ENCODE assay signal across 20 cellular contexts in genomic region chr5:10168254-10168653, GRCh38.
DNase-seq lines count a peak whose midpoint lies in the region; ATAC-seq and TF ChIP-seq lines count a peak whose summit lies in the region.
"Had no signal": no experiment of that assay in that cellular context is flagged by ENCODE, and none has a peak within 500 bp of the region (broad histone marks: within the 10 kb centered on the region; RNA-seq: fewer than 3 reads in every experiment).

No MANE protein-coding gene starts in this region.

- H3K27me3 ChIP-seq in Panc1 (ENCODE audit: control insufficient read depth, insufficient read depth, low read length) = no peaks in the 10 kb centered on the region
- H3K27me3 ChIP-seq in neuronal stem cell (ENCODE audit: control insufficient read depth in 3 of 3, insufficient read depth in 3 of 3, low read depth in 1 of 3, low read length in 3 of 3) = no peaks in the 10 kb centered on the region
- H3K27me3 ChIP-seq: BLaER1 treated with 17β-estradiol and CSF1 and Interleukin-3, amounts not matched to agents 10 nM and 100 nM had no signal

- DNase-seq in Panc1 (ENCODE audit: low read depth, low spot score) (no peak), neuronal stem cell (ENCODE audit: low spot score) (no peak), natural killer cell (no peak), T1000 (lab: John Stamatoyannopoulos, UW) (no peak), NCI-H2171 (lab: John Stamatoyannopoulos, UW) (no peak)
- DNase-seq in activated CD4-positive, CD25-positive, alpha-beta regulatory T cell (lab: John Stamatoyannopoulos, UW) = no peak
- DNase-seq: 8988T; CD8-positive, alpha-beta T cell; COR-L47; DMS 273 treated with DMSO at 0.1 percent for 48 hours; DMS53; DND-41; EL; GM23248 had no signal

- H3K23ac ChIP-seq in neuronal stem cell (ENCODE audit: low read depth, low read length, poor library complexity) = no peak overlapping the region

- no peaks in the 10 kb centered on the region for H3K79me1 ChIP-seq in neuronal stem cell (ENCODE audit: low read depth, low read length)

- intact Hi-C loops in Panc1 (cut with micrococcal nuclease; ENCODE audit: unreplicated experiment) (no loop called here), natural killer cell (cut with micrococcal nuclease) (no loop called here)

- H3K4me1 ChIP-seq in Panc1 (ENCODE audit: control insufficient read depth, insufficient read depth, low read length) (no peaks in the 10 kb centered on the region), neuronal stem cell (ENCODE audit: control insufficient read depth in 2 of 2, insufficient read depth in 1 of 2, low read depth in 1 of 2, low read length in 2 of 2) (peaks cover 0 to 6% of the 10 kb centered on the region in 2 donors)
- H3K4me1 ChIP-seq: HAP-1 had no signal

- no peak overlapping the region for H2BK15ac ChIP-seq in neuronal stem cell (ENCODE audit: low read length)

- H3K36me3 ChIP-seq in Panc1 (ENCODE audit: control insufficient read depth, insufficient read depth, low read length) = no peaks in the 10 kb centered on the region
- no peaks in the 10 kb centered on the region for H3K36me3 ChIP-seq in neuronal stem cell (replicated peaks in 1 of 2; ENCODE audit: control insufficient read depth in 2 of 2, insufficient read depth in 2 of 2, low read length in 2 of 2)
- H3K36me3 ChIP-seq: BLaER1 treated with 17β-estradiol and CSF1 and Interleukin-3, amounts not matched to agents 10 nM and 100 nM; HAP-1 had no signal

- no peak overlapping the region for H2BK5ac ChIP-seq in neuronal stem cell (ENCODE audit: low read length)

- peak; percentile 14 for ATAC-seq in HG02885 (IDR thresholded peaks at IDR 0.05; ENCODE audit: poor library complexity, unreplicated experiment)
- ATAC-seq in Panc1 = peak; percentile 30; the same call in 1 of the 2 replicates
- ATAC-seq in natural killer cell = no peak
- ATAC-seq: CD8-positive, alpha-beta T cell; GM12878; HepG2 had no signal

- H3K36me3 Mint-ChIP-seq in natural killer cell = peaks cover 8% of the 10 kb centered on the region
- H3K36me3 Mint-ChIP-seq: CD8-positive, alpha-beta T cell had no signal

- CTCF ChIA-PET in Panc1 (lab: Charles Lee) = no interaction called here

- H3K27ac ChIP-seq in Panc1 (ENCODE audit: low read length) (no peak overlapping the region), neuronal stem cell (replicated peaks; ENCODE audit: low read length) (no peak overlapping the region)
- H3K27ac ChIP-seq: BLaER1 treated with 17β-estradiol and CSF1 and Interleukin-3, amounts not matched to agents 10 nM and 100 nM; GM23248 had no signal

- H3K27ac Mint-ChIP-seq in natural killer cell = no peak overlapping the region
- H3K27ac Mint-ChIP-seq: B cell; CD8-positive, alpha-beta T cell had no signal

- no peak overlapping the region for H4K8ac ChIP-seq in neuronal stem cell (ENCODE audit: low read depth, low read length)

- H3K4me3 ChIP-seq in Panc1 (ENCODE audit: low read depth in 2 of 2, low read length in 2 of 2) (no peak overlapping the region), neuronal stem cell (ENCODE audit: low read length in 2 of 2) (no peak overlapping the region)
- H3K4me3 ChIP-seq: BLaER1 treated with 17β-estradiol and CSF1 and Interleukin-3, amounts not matched to agents 10 nM and 100 nM; GM12878; GM23248; HAP-1 had no signal

- no peak overlapping the region for H3K4me3 Mint-ChIP-seq in natural killer cell
- H3K4me3 Mint-ChIP-seq: B cell; CD8-positive, alpha-beta T cell had no signal

- H3K9me3 ChIP-seq in Panc1 (ENCODE audit: control insufficient read depth, insufficient read depth, low read depth, low read length) = no peaks in the 10 kb centered on the region
- H3K9me3 ChIP-seq in neuronal stem cell (replicated peaks in 1 of 2; ENCODE audit: control insufficient read depth in 2 of 2, insufficient read depth in 1 of 2, low read depth in 1 of 2, low read length in 2 of 2) = peaks cover 0 to 2% of the 10 kb centered on the region in 2 donors
- H3K9me3 ChIP-seq: HAP-1 had no signal

- peaks cover 0 to 3% of the 10 kb centered on the region in 2 donors for H3K27me3 Mint-ChIP-seq in natural killer cell (ENCODE audit: low read depth in 2 of 2)
- H3K27me3 Mint-ChIP-seq: B cell had no signal

- no peak overlapping the region for H3K4ac ChIP-seq in neuronal stem cell (ENCODE audit: low read length)

- no peak overlapping the region for H3K14ac ChIP-seq in neuronal stem cell (ENCODE audit: low read length)

- POLR2A ChIA-PET in Panc1 (lab: Charles Lee) = no interaction called here

- H3K9me3 Mint-ChIP-seq in natural killer cell = peaks cover 6 to 8% of the 10 kb centered on the region in 2 donors

- in situ Hi-C loops in Panc1 (cut with HindIII; ENCODE audit: low pct_unique_long_range_greater_than_20kb, low sequenced_read_pairs) = no loop called here

- H2BK120ac ChIP-seq in neuronal stem cell (ENCODE audit: low read depth, low read length) = no peak overlapping the region

- H4K91ac ChIP-seq in neuronal stem cell (ENCODE audit: low read depth, low read length, poor library complexity) = no peak overlapping the region

- TF ChIP-seq CTCF in Panc1 (IDR thresholded peaks at IDR 0.05) = no peak
- TF ChIP-seq CTCF in natural killer cell (IDR thresholded peaks at IDR 0.05) = no peak

- H2AK5ac ChIP-seq in neuronal stem cell (ENCODE audit: low read depth, low read length) = no peak overlapping the region

- no peak overlapping the region for H3K18ac ChIP-seq in neuronal stem cell (ENCODE audit: low read length)

- H2BK12ac ChIP-seq in neuronal stem cell (ENCODE audit: low read length) = peak overlapping the region; percentile 25

- H3K4me2 ChIP-seq in neuronal stem cell (ENCODE audit: insufficient read depth, low read length, poor library complexity, severe bottlenecking) = no peak overlapping the region
- H3K4me2 ChIP-seq: BLaER1 treated with 17β-estradiol and CSF1 and Interleukin-3, amounts not matched to agents 10 nM and 100 nM had no signal

- H2AFZ ChIP-seq in neuronal stem cell (ENCODE audit: low read length) = peak overlapping the region; percentile 72
- H2AFZ ChIP-seq: GM23248 had no signal

- no CpG with 5 or more reads among the region's 8 CpGs for WGBS in neuronal stem cell (ENCODE audit: extremely low coverage in 2 of 2, insufficient read length in 2 of 2, insufficient replicate concordance in 1 of 2), 2 donors

- BruUV-seq in Panc1 (replicated peaks; lab: Mats Ljungman, UMichigan) = no TSS peak

- H3K4me1 Mint-ChIP-seq in natural killer cell = no peaks in the 10 kb centered on the region
- H3K4me1 Mint-ChIP-seq: B cell had no signal

- no peak overlapping the region for H3K9ac ChIP-seq in neuronal stem cell (ENCODE audit: low read depth, low read length, poor library complexity)
- H3K9ac ChIP-seq: BLaER1 treated with 17β-estradiol and CSF1 and Interleukin-3, amounts not matched to agents 10 nM and 100 nM; GM23248 had no signal

Comparison
In these comparisons a context has a peak if more than half of its experiments do, and no peak if none do; other contexts are left out.
1. ATAC-seq: peak in HG02885 (single experiment) and Panc1 (single experiment); none in natural killer cell (0 of 3).